Comparison of ENCODE assay signal across 1 cellular context in genomic region chr1:65323246-65323645, GRCh38.
TF ChIP-seq lines count a peak whose summit lies in the region.

No MANE protein-coding gene starts in this region.

TF ChIP-seq in K562, 482 proteins besides CTCF, POLR2A, EP300 and RAD21 (continued from another document and continues in another):
- no peak for TF ChIP-seq TSHZ1 (CRISPR knock-in tag; IDR thresholded peaks at IDR 0.05)
- TF ChIP-seq MTA2 (IDR thresholded peaks at IDR 0.05; ENCODE audit: low read depth): no peak
- no peak for TF ChIP-seq E2F5 (CRISPR knock-in tag; IDR thresholded peaks at IDR 0.05)
- peak; percentile 35 for TF ChIP-seq MEIS2 (IDR thresholded peaks at IDR 0.05; ENCODE audit: partially characterized antibody)
- no peak for TF ChIP-seq TAF9B (IDR thresholded peaks at IDR 0.05; ENCODE audit: partially characterized antibody)
- no peak for TF ChIP-seq CHD7 (IDR thresholded peaks at IDR 0.05; ENCODE audit: low read depth, low read length)
- peak; percentile 56; the same call in 1 of the 2 replicates for TF ChIP-seq MAFK (IDR thresholded peaks at IDR 0.05; ENCODE audit: low read length)
- 0 out of 4 replicates have a peak, but pooled peaks of 1 of the 2 experiments have one; percentile 14 for TF ChIP-seq MNT (conservative IDR thresholded peaks at IDR 0.05)
- TF ChIP-seq BACH1 (tag; IDR thresholded peaks at IDR 0.05): peak; percentile 62; the same call in 1 of the 2 replicates
- no peak for TF ChIP-seq HNRNPLL (IDR thresholded peaks at IDR 0.05; ENCODE audit: low read depth, low read length, poor library complexity, severe bottlenecking)
- no peak for TF ChIP-seq MYC (IDR thresholded peaks at IDR 0.05; ENCODE audit: low read depth, low read length)
- no peak for TF ChIP-seq MYC (CRISPR knock-in tag; IDR thresholded peaks at IDR 0.05; ENCODE audit: borderline replicate concordance, low read depth)
- TF ChIP-seq TEAD4 (IDR thresholded peaks at IDR 0.05; ENCODE audit: low read length): no peak; the same call in 1 of the 2 replicates
- no peak for TF ChIP-seq TEAD4 (CRISPR knock-in tag; IDR thresholded peaks at IDR 0.05; ENCODE audit: borderline replicate concordance)
- no peak for TF ChIP-seq ZNF609 (CRISPR knock-in tag; IDR thresholded peaks at IDR 0.05; ENCODE audit: borderline replicate concordance)
- no peak for TF ChIP-seq ZMIZ1 (IDR thresholded peaks at IDR 0.05; ENCODE audit: low read depth in 2 of 2, low read length in 2 of 2)
